Comparison of ENCODE assay signal across 15 cellular contexts in genomic region chr10:101939718-101940117, GRCh38.
DNase-seq lines count a peak whose midpoint lies in the region; ATAC-seq and TF ChIP-seq lines count a peak whose summit lies in the region.
"Had no signal": no experiment of that assay in that cellular context is flagged by ENCODE, and none has a peak within 500 bp of the region (broad histone marks: within the 10 kb centered on the region; RNA-seq: fewer than 3 reads in every experiment).

No MANE protein-coding gene starts in this region.

- peaks cover 8% of the 10 kb centered on the region for H3K36me3 Mint-ChIP-seq in Caco-2 (ENCODE audit: insufficient read depth, unreplicated experiment)
- peaks cover 26% of the 10 kb centered on the region for H3K36me3 Mint-ChIP-seq in brain

- intact Hi-C loops in Caco-2 (cut with micrococcal nuclease; ENCODE audit: unreplicated experiment) (no loop called here), left ventricle myocardium inferior (cut with micrococcal nuclease) (no loop called here)

- H3K9me3 Mint-ChIP-seq in Caco-2 (ENCODE audit: unreplicated experiment) (no peaks in the 10 kb centered on the region), brain (peaks cover 0 to 2% (median 0%) of the 10 kb centered on the region in 5 experiments)

- H3K4me3 ChIP-seq in Caco-2 (ENCODE audit: low read depth, low read length) (no peak overlapping the region), left ventricle myocardium inferior (peak overlapping the region; percentile 52), rectal smooth muscle tissue (ENCODE audit: low read length) (no peak overlapping the region)
- H3K4me3 ChIP-seq: body of pancreas, testis had no signal

- H3K27me3 ChIP-seq in Caco-2 (replicated peaks; ENCODE audit: control insufficient read depth, insufficient read depth, low read length) = no peaks in the 10 kb centered on the region
- H3K27me3 ChIP-seq in left ventricle myocardium inferior (ENCODE audit: low read depth) = no peaks in the 10 kb centered on the region
- H3K27me3 ChIP-seq in rectal smooth muscle tissue (ENCODE audit: control insufficient read depth, insufficient read depth, low read length) = no peaks in the 10 kb centered on the region
- H3K27me3 ChIP-seq: body of pancreas, neutrophil, testis had no signal

- no peak for ATAC-seq in HG02588 (IDR thresholded peaks at IDR 0.05; ENCODE audit: unreplicated experiment)
- ATAC-seq in GM19463 (IDR thresholded peaks at IDR 0.05; ENCODE audit: unreplicated experiment) = no peak
- ATAC-seq: body of pancreas had no signal

- no peak for TF ChIP-seq CTCF in Caco-2 (IDR thresholded peaks at IDR 0.05; ENCODE audit: insufficient read depth in 1 of 2, low read depth in 1 of 2, low read length in 1 of 2, severe bottlenecking in 1 of 2, unreplicated experiment in 1 of 2)
- TF ChIP-seq CTCF in brain (conservative IDR thresholded peaks at IDR 0.05) = no peak
- TF ChIP-seq CTCF in left ventricle myocardium inferior (IDR thresholded peaks at IDR 0.05; ENCODE audit: borderline replicate concordance) = no peak

- H3K27me3 Mint-ChIP-seq in Caco-2 (ENCODE audit: insufficient read depth, unreplicated experiment) (no peaks in the 10 kb centered on the region), brain (peaks cover 3% of the 10 kb centered on the region)

- H3K27ac ChIP-seq in left ventricle myocardium inferior (replicated peaks) (peak overlapping the region; percentile 86), rectal smooth muscle tissue (ENCODE audit: low read depth, low read length) (peak overlapping the region; percentile 65)
- H3K27ac ChIP-seq: body of pancreas, KMS-11, neutrophil had no signal

- H3K9me3 ChIP-seq in Caco-2 (no peaks in the 10 kb centered on the region), left ventricle myocardium inferior (replicated peaks) (no peaks in the 10 kb centered on the region)
- H3K9me3 ChIP-seq: body of pancreas, neutrophil, testis had no signal

- POLR2A ChIA-PET in Caco-2 (lab: Charles Lee) = no interaction called here

- peaks cover 6% of the 10 kb centered on the region; the same call in 1 of the 2 replicates for H3K4me1 ChIP-seq in Caco-2
- peaks cover 81% of the 10 kb centered on the region for H3K4me1 ChIP-seq in left ventricle myocardium inferior
- H3K4me1 ChIP-seq in rectal smooth muscle tissue (ENCODE audit: control insufficient read depth, insufficient read depth, low read length) = peaks cover 27% of the 10 kb centered on the region
- H3K4me1 ChIP-seq: body of pancreas had no signal

- CTCF ChIA-PET in Caco-2 (lab: Charles Lee) = no interaction called here

- DNase-seq in Caco-2 = no peak
- DNase-seq in left ventricle myocardium inferior = no peak
- no peak for DNase-seq in NCI-H1694 (lab: John Stamatoyannopoulos, UW)
- DNase-seq in stimulated activated CD4-positive, alpha-beta T cell treated with anti-CD3 and anti-CD28 coated beads, Interleukin-4, amount 100 ng/mL, for 1 hour = no peak
- DNase-seq: body of pancreas; NCI-H1417 treated with DMSO at 0.1 percent for 48 hours; NCI-H526 treated with DMSO at 0.1 percent for 48 hours; stimulated activated CD4-positive, alpha-beta T cell treated with anti-CD3 and anti-CD28 coated beads, Interleukin-12 subunit alpha, Interleukin-12 subunit beta, amount 100 ng/mL, for 4 hours; testis had no signal

- H3K27ac Mint-ChIP-seq in Caco-2 (ENCODE audit: unreplicated experiment) = peak overlapping the region; percentile 24
- H3K27ac Mint-ChIP-seq in brain = peak overlapping the region in 4 of 5 experiments; percentile 59 to 79 (median 70)

- H3K4me1 Mint-ChIP-seq in Caco-2 (ENCODE audit: low read depth, unreplicated experiment) = peaks cover 17% of the 10 kb centered on the region
- peaks cover 52% of the 10 kb centered on the region for H3K4me1 Mint-ChIP-seq in brain

- no TSS peak for BruUV-seq in Caco-2 (replicated peaks; lab: Mats Ljungman, UMichigan)

- H3K9ac ChIP-seq in rectal smooth muscle tissue (ENCODE audit: low read length) = no peak overlapping the region
- H3K9ac ChIP-seq: KMS-11 had no signal

- H3K4me3 Mint-ChIP-seq in Caco-2 (ENCODE audit: unreplicated experiment) = no peak overlapping the region
- peak overlapping the region in 1 of 5 experiments; percentile 52 for H3K4me3 Mint-ChIP-seq in brain

- H3K36me3 ChIP-seq in Caco-2 (ENCODE audit: control insufficient read depth, insufficient read depth, low read length) (no peaks in the 10 kb centered on the region; the same call in 1 of the 2 replicates), left ventricle myocardium inferior (no peaks in the 10 kb centered on the region), rectal smooth muscle tissue (ENCODE audit: control insufficient read depth, insufficient read depth, low read length) (no peaks in the 10 kb centered on the region)
